8 cellular contexts compared by ENCODE assay signal in genomic region chr3:14425574-14426304, GRCh38. TPM values are rescaled to one million over a fixed set of nuclear protein-coding genes. Genes with fewer than 3 reads are reported as not detected.
DNase-seq lines count a peak whose midpoint lies in the region; ATAC-seq and TF ChIP-seq lines count a peak whose summit lies in the region.

No MANE protein-coding gene starts in this region.

- H3K4me3 Mint-ChIP-seq in Calu3 (ENCODE audit: low read depth, unreplicated experiment): peak overlapping the region; percentile 49

- H3K36me3 Mint-ChIP-seq in Calu3 (ENCODE audit: insufficient read depth, unreplicated experiment): peaks cover 27% of the 10 kb centered on the region

- CTCF ChIA-PET in Calu3 (lab: Charles Lee): interaction anchor here (0.6 to 2.1 kb wide), 6 partner anchors 10 to 222 kb away, joined by 3 to 12 read pairs (median 4); no protein-coding TSS in a partner anchor

- TSS peak; percentile 31 for BruUV-seq in Calu3 (replicated peaks; lab: Mats Ljungman, UMichigan)

- H3K27me3 ChIP-seq in HL-60 (ENCODE audit: insufficient read depth, poor library complexity, severe bottlenecking): no peaks in the 10 kb centered on the region

- DNase-seq in Calu3 (peak; percentile 58), HL-60 (ENCODE audit: low read depth in 1 of 2, low spot score in 1 of 2) (peak; percentile 74 to 79), mucosa of gallbladder (ENCODE audit: low spot score) (peak; percentile 47), SHP77 (lab: John Stamatoyannopoulos, UW) (no peak), posterior vena cava (ENCODE audit: low spot score) (no peak), GM10266 (ENCODE audit: extremely low spot score) (no peak)
- peak; percentile 53 to 61 for DNase-seq in activated CD4-positive, alpha-beta T cell treated with anti-CD3 and anti-CD28 coated beads, Interleukin-2, amount 50 U/mL, for 48 hours

- peak overlapping the region; percentile 78 for H3K27ac Mint-ChIP-seq in Calu3 (ENCODE audit: unreplicated experiment)

- ATAC-seq in GM19372 (IDR thresholded peaks at IDR 0.05; ENCODE audit: low read depth, unreplicated experiment): peak; percentile 56

- no peaks in the 10 kb centered on the region for H3K27me3 Mint-ChIP-seq in Calu3 (ENCODE audit: unreplicated experiment)

- peak overlapping the region; percentile 53 for H3K27ac ChIP-seq in HL-60 (replicated peaks)

- no peak for TF ChIP-seq CTCF in Calu3 (IDR thresholded peaks at IDR 0.05; ENCODE audit: unreplicated experiment)
- TF ChIP-seq CTCF in HL-60 (IDR thresholded peaks at IDR 0.05; ENCODE audit: insufficient read depth, low read length): no peak
- no peak for TF ChIP-seq CTCF in GM10266 (IDR thresholded peaks at IDR 0.05; ENCODE audit: control insufficient read depth, insufficient read depth, low read depth, missing control alignments)

- intact Hi-C loops in Calu3 (cut with micrococcal nuclease; ENCODE audit: unreplicated experiment) (loop anchor here (2.0 kb wide), 1 partner anchor 33 kb away; no protein-coding TSS in a partner anchor), posterior vena cava (cut with DNase I) (no loop called here)

- peaks cover 63% of the 10 kb centered on the region for H3K4me1 Mint-ChIP-seq in Calu3 (ENCODE audit: low read depth, unreplicated experiment)

- no peak overlapping the region for H3K4me3 ChIP-seq in HL-60 (replicated peaks; ENCODE audit: insufficient read depth, low read length)

- H3K9me3 Mint-ChIP-seq in Calu3 (ENCODE audit: low read depth, unreplicated experiment): no peaks in the 10 kb centered on the region

RNA-seq across cellular contexts. Expression of gene SLC6A6, which starts 23.3 kb away (rescaled TPM):
- total RNA-seq in Calu3 (2022) (46.3 and 48.3 TPM in 2 replicates), mucosa of gallbladder (63.2 TPM), posterior vena cava (10 to 100 TPM; 13.3 to 23.6 TPM)

Comparison
In these comparisons a context has a peak if more than half of its experiments do, and no peak if none do; other contexts are left out.
1. DNase-seq: peak in Calu3 (single experiment), HL-60 (2 of 2), activated CD4-positive, alpha-beta T cell treated with anti-CD3 and anti-CD28 coated beads, Interleukin-2, amount 50 U/mL, for 48 hours (2 of 2) and mucosa of gallbladder (single experiment); none in SHP77 (0 of 2), posterior vena cava (single experiment) and GM10266 (single experiment).